22 cellular contexts compared by ENCODE assay signal in the genomic region with DNA sequence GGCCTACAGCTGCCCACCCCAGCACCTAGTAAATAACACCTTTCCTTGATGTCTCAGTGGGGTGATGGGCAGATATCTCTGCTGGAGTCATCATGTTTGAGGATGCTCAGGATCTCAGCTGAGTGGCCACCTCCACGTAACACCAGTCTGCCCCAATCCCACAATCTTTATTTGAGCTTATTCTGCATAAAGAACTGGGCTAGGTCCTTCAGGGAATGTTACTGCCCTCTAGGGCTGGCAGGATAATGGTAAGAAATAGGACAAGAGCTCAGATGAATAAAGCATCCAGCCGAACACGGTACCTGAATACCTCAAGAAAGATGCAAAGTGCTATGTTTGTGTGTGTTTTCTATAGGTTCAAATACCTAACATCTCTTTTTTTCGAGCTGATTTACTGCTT. TPM values are rescaled to one million over a fixed set of nuclear protein-coding genes. Genes with fewer than 3 reads are reported as not detected.
A peak's percentile ranks its signal among the peaks of the same experiment; 100 is the strongest.
DNase-seq lines count a peak whose midpoint lies in the region; ATAC-seq, FAIRE-seq and TF ChIP-seq lines count a peak whose summit lies in the region.
"Had no signal": no experiment of that assay in that cellular context is flagged by ENCODE, and none has a peak within 500 bp of the region (broad histone marks: within the 10 kb centered on the region; RNA-seq: fewer than 3 reads in every experiment).

No MANE protein-coding gene starts in this region.

- WGBS in small intestine, 3 donors, result 84 to 86% (median 86%) methylated on average over 4 of the region's 4 CpGs

- FAIRE-seq in small intestine (lab: Jason Lieb, UNC), result no peak
- FAIRE-seq: endothelial cell of umbilical vein, H54 had no signal

- H3K4me1 Mint-ChIP-seq in natural killer cell, result no peaks in the 10 kb centered on the region
- H3K4me1 Mint-ChIP-seq: activated naive CD4-positive, alpha-beta T cell treated with anti-CD3 and anti-CD28 coated beads, Interleukin-2, amount 50 U/mL, for 24 hours had no signal

- TF ChIP-seq CTCF in A673 (conservative IDR thresholded peaks at IDR 0.05; ENCODE audit: low read depth, low read length) (0 out of 2 replicates have a peak, but pooled peaks have one; percentile 23), natural killer cell (IDR thresholded peaks at IDR 0.05) (no peak)

- intact Hi-C loops in A673 (cut with micrococcal nuclease; ENCODE audit: unreplicated experiment), result no loop called here
- intact Hi-C loops in natural killer cell (cut with micrococcal nuclease), result no loop called here

- no peaks in the 10 kb centered on the region for H3K27me3 ChIP-seq in A673 (replicated peaks; ENCODE audit: insufficient read depth, low read depth, low read length, poor library complexity)
- H3K27me3 ChIP-seq in small intestine (ENCODE audit: control insufficient read depth in 2 of 2, insufficient read depth in 2 of 2, low read length in 2 of 2), result no peaks in the 10 kb centered on the region
- H3K27me3 ChIP-seq: colonic mucosa, testis had no signal

- H3K36me3 ChIP-seq in A673 (ENCODE audit: insufficient read depth, low read length, poor library complexity, severe bottlenecking), result no peaks in the 10 kb centered on the region
- no peaks in the 10 kb centered on the region for H3K36me3 ChIP-seq in small intestine (ENCODE audit: control insufficient read depth in 2 of 2, insufficient read depth in 2 of 2, low read length in 2 of 2)
- H3K36me3 ChIP-seq: colonic mucosa had no signal

- H3K36me3 Mint-ChIP-seq in natural killer cell, result no peaks in the 10 kb centered on the region
- H3K36me3 Mint-ChIP-seq: activated naive CD4-positive, alpha-beta T cell treated with anti-CD3 and anti-CD28 coated beads, Interleukin-2, amount 50 U/mL, for 24 hours had no signal

- no peak for DNase-seq in A673 (ENCODE audit: low spot score)
- peak; percentile 32 for DNase-seq in NCI-H2227 (lab: John Stamatoyannopoulos, UW; ENCODE audit: unreplicated experiment)
- peak; percentile 13 for DNase-seq in cerebellum (ENCODE audit: low spot score)
- DNase-seq in retina, result peak; percentile 30
- DNase-seq in SIG-M5 (lab: John Stamatoyannopoulos, UW), result no peak
- DNase-seq in small intestine, result no peak
- no peak for DNase-seq in natural killer cell
- DNase-seq: activated T-cell treated with anti-CD3 and anti-CD28 coated beads, Interleukin-2, amount 50 U/mL, for 48 hours; colonic mucosa; DMS79 treated with DMSO at 0.1 percent for 48 hours; MM.1S; NCI-H1436 treated with DMSO at 0.1 percent for 48 hours; NCI-H345; T-helper 9 cell had no signal

- CTCF ChIA-PET in A673 (lab: Charles Lee), result interaction anchor here (1.0 kb wide), 1 partner anchor 738 kb away, joined by 4 read pairs; no protein-coding TSS in a partner anchor

- no peak overlapping the region for H3K4me3 Mint-ChIP-seq in natural killer cell
- H3K4me3 Mint-ChIP-seq: activated naive CD4-positive, alpha-beta T cell treated with anti-CD3 and anti-CD28 coated beads, Interleukin-2, amount 50 U/mL, for 24 hours had no signal

- POLR2A ChIA-PET in A673 (lab: Charles Lee; ENCODE audit: low non-redundant PET), result interaction anchor here (0.6 kb wide), 1 partner anchor 523 kb away, joined by 4 read pairs; no protein-coding TSS in a partner anchor

- H3K4me1 ChIP-seq in A673 (ENCODE audit: insufficient read depth, low read length, poor library complexity, severe bottlenecking) (peaks cover 18% of the 10 kb centered on the region), small intestine (ENCODE audit: control insufficient read depth in 2 of 2, insufficient read depth in 1 of 2, low read depth in 1 of 2, low read length in 1 of 2) (peaks cover 0 to 2% of the 10 kb centered on the region in 2 donors)
- H3K4me1 ChIP-seq: colonic mucosa had no signal

- H3K27ac Mint-ChIP-seq in natural killer cell, result no peak overlapping the region
- H3K27ac Mint-ChIP-seq: activated naive CD4-positive, alpha-beta T cell treated with anti-CD3 and anti-CD28 coated beads, Interleukin-2, amount 50 U/mL, for 24 hours had no signal

- H3K27me3 Mint-ChIP-seq in natural killer cell (ENCODE audit: low read depth in 2 of 2), result peaks cover 4 to 18% of the 10 kb centered on the region in 2 donors

- ATAC-seq in HG02642 (IDR thresholded peaks at IDR 0.05; ENCODE audit: poor library complexity, unreplicated experiment) (no peak), natural killer cell (no peak)
- ATAC-seq: activated CD4-positive, CD25-positive, alpha-beta regulatory T cell treated with anti-CD3 and anti-CD28 coated beads, Interleukin-2, amount 50 U/mL, for 24 hours had no signal

- no peaks in the 10 kb centered on the region for H3K9me3 ChIP-seq in A673 (ENCODE audit: low read depth, low read length, poor library complexity, severe bottlenecking)
- no peaks in the 10 kb centered on the region for H3K9me3 ChIP-seq in small intestine (ENCODE audit: control insufficient read depth, low read depth)
- H3K9me3 ChIP-seq: colonic mucosa, testis had no signal

- H3K27ac ChIP-seq in A673 (ENCODE audit: low read depth, low read length, poor library complexity, severe bottlenecking) (no peak overlapping the region), small intestine (ENCODE audit: low read depth in 1 of 2, low read length in 1 of 2) (no peak overlapping the region)
- H3K27ac ChIP-seq: colonic mucosa, testis had no signal

- H3K9me3 Mint-ChIP-seq in natural killer cell, result no peaks in the 10 kb centered on the region
- H3K9me3 Mint-ChIP-seq: activated naive CD4-positive, alpha-beta T cell treated with anti-CD3 and anti-CD28 coated beads, Interleukin-2, amount 50 U/mL, for 24 hours had no signal

- BruUV-seq in A673 (replicated peaks; lab: Mats Ljungman, UMichigan), result no TSS peak

- no peak overlapping the region for H3K4me3 ChIP-seq in A673 (ENCODE audit: low read depth, low read length, poor library complexity, severe bottlenecking)
- no peak overlapping the region for H3K4me3 ChIP-seq in small intestine (ENCODE audit: low read depth in 1 of 2, low read length in 2 of 2)
- H3K4me3 ChIP-seq: colonic mucosa had no signal

RNA-seq across cellular contexts. Expression of a gene that starts 33.7 kb away (rescaled TPM):
- not detected in 2 replicates for total RNA-seq in A673 (2021)
- total RNA-seq in cerebellum, result not detected
- polyA plus RNA-seq in small intestine, result under 1 TPM in 2 of 3 donors, not detected in 1; 0.21 to 0.54 TPM
- 10 to 100 TPM; 11.4 to 23.8 (median 16.1) TPM for total RNA-seq in natural killer cell
- total RNA-seq: endothelial cell of umbilical vein, fibroblast of villous mesenchyme, myocyte, testis had no signal
- polyA plus RNA-seq: endothelial cell of umbilical vein had no signal

Comparison
In these comparisons a context has a peak if more than half of its experiments do, and no peak if none do; other contexts are left out.
1. DNase-seq: peak in NCI-H2227 (single experiment), cerebellum (single experiment) and retina (single experiment); none in A673 (single experiment), SIG-M5 (single experiment), small intestine (single experiment) and natural killer cell (single experiment).
2. RNA of a gene that starts 33.7 kb away (total RNA-seq): 11.4 to 23.8 TPM in natural killer cell; not detected in A673 and not detected in cerebellum (single experiment); every median in the first group is over 10 times any median in the second.